Comparison of ENCODE assay signal across 2 cellular contexts in the genomic region with DNA sequence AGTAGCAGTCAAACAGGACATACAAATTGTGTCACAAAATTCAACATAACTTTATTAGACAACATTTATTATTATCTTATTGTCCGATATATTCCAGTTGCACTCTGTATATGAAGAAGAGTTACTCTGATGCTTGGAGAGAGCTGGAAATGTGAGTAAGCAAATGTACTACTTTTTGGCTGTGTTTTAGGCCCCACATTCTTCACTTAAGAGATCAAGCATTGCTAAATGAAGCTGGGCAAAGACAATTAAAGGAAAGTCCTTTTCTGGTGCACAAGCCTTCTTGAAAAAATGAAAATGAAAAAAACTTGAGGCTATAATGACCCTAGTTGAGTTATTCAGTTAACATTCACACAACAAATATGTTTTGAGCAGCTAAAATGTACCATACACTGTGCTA.
TF ChIP-seq lines count a peak whose summit lies in the region.

No MANE protein-coding gene starts in this region.

TF ChIP-seq in SK-N-SH, 30 proteins besides CTCF, POLR2A, EP300 and RAD21 (continued from another document):
- TF ChIP-seq, protein P1, sequence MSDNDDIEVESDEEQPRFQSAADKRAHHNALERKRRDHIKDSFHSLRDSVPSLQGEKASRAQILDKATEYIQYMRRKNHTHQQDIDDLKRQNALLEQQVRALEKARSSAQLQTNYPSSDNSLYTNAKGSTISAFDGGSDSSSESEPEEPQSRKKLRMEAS (IDR thresholded peaks at IDR 0.05; ENCODE audit: low read depth): no peak
- TF ChIP-seq RXRA (IDR thresholded peaks at IDR 0.05; ENCODE audit: borderline replicate concordance, low read depth) (no peak), NFIC (IDR thresholded peaks at IDR 0.05; ENCODE audit: borderline replicate concordance) (no peak), JUND (IDR thresholded peaks at IDR 0.05) (no peak), MEF2A (IDR thresholded peaks at IDR 0.05; ENCODE audit: borderline replicate concordance, low read depth) (no peak), EZH2phosphoT487 (IDR thresholded peaks at IDR 0.05; ENCODE audit: borderline replicate concordance, low read depth) (no peak), FOSL2 (IDR thresholded peaks at IDR 0.05; ENCODE audit: borderline replicate concordance, low read depth) (no peak), GATA2 (CRISPR knock-in tag; IDR thresholded peaks at IDR 0.05) (no peak), MXI1 (IDR thresholded peaks at IDR 0.05; ENCODE audit: low read depth, low read length) (no peak), FOXJ3 (CRISPR knock-in tag; IDR thresholded peaks at IDR 0.05) (no peak), RCOR1 (IDR thresholded peaks at IDR 0.05; ENCODE audit: low read length) (no peak)
- TF ChIP-seq, protein P2, sequence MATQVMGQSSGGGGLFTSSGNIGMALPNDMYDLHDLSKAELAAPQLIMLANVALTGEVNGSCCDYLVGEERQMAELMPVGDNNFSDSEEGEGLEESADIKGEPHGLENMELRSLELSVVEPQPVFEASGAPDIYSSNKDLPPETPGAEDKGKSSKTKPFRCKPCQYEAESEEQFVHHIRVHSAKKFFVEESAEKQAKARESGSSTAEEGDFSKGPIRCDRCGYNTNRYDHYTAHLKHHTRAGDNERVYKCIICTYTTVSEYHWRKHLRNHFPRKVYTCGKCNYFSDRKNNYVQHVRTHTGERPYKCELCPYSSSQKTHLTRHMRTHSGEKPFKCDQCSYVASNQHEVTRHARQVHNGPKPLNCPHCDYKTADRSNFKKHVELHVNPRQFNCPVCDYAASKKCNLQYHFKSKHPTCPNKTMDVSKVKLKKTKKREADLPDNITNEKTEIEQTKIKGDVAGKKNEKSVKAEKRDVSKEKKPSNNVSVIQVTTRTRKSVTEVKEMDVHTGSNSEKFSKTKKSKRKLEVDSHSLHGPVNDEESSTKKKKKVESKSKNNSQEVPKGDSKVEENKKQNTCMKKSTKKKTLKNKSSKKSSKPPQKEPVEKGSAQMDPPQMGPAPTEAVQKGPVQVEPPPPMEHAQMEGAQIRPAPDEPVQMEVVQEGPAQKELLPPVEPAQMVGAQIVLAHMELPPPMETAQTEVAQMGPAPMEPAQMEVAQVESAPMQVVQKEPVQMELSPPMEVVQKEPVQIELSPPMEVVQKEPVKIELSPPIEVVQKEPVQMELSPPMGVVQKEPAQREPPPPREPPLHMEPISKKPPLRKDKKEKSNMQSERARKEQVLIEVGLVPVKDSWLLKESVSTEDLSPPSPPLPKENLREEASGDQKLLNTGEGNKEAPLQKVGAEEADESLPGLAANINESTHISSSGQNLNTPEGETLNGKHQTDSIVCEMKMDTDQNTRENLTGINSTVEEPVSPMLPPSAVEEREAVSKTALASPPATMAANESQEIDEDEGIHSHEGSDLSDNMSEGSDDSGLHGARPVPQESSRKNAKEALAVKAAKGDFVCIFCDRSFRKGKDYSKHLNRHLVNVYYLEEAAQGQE (IDR thresholded peaks at IDR 0.05; ENCODE audit: low read depth, low read length): no peak

TF ChIP-seq in SK-N-SH treated with all-trans-retinoic acid at 6 μM for 48 hours, 23 proteins besides CTCF, POLR2A, EP300 and RAD21 (continued from another document):
- TF ChIP-seq ARNTL (CRISPR knock-in tag; IDR thresholded peaks at IDR 0.05; ENCODE audit: borderline replicate concordance, low read depth): no peak
- TF ChIP-seq PPARA (CRISPR knock-in tag; IDR thresholded peaks at IDR 0.05; ENCODE audit: borderline replicate concordance): no peak
- TF ChIP-seq OSR1 (CRISPR knock-in tag; IDR thresholded peaks at IDR 0.05): no peak
